8 cellular contexts compared by ENCODE assay signal in the genomic region with DNA sequence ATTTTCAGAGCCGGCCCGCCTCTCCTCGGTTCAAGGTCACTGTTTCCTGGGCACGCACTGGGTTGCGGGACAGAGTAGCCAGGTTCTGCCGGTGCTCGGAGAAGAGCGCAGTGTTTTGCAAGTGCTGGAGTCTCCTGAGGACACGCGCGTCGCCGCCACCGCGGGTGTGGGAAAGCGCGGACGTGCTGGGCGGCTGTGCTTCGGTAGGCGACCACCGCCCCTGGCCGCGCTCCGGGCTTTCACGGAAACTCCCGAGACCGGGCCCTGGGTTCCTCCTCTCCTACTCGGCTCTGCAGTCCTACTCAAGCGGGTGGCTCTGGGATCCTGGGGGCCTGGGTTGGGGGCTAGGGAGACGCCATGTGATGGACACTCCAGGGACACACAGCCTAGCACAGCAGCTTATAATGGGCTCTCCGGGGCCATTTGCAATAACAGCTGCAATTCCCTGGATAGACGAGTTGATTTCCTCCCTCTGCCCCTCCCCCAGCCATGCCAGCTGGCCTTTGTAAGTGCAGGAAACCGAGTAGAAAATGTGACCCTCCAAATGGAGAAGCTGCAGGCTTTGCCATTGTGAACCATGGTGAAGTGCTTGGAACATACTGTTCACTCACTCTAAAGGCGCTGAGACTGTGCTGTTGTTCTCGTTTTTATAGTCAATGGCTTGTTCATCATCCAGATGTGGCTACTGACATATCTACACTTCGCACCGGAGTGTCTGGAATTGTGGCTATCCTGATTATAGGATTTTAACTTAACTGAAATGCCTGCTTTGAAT. TPM values are rescaled to one million over a fixed set of nuclear protein-coding genes. Genes with fewer than 3 reads are reported as not detected.
DNase-seq lines count a peak whose midpoint lies in the region; ATAC-seq, FAIRE-seq and TF ChIP-seq lines count a peak whose summit lies in the region.

No MANE protein-coding gene starts in this region.

- H3K27me3 ChIP-seq in GM12878 (replicated peaks in 1 of 2; ENCODE audit: control insufficient read depth in 2 of 2, insufficient read depth in 2 of 2, low read length in 1 of 2) (peaks cover 12% of the 10 kb centered on the region in 2 experiments), HepG2 (ENCODE audit: control insufficient read depth in 1 of 2, insufficient read depth in 2 of 2, low read length in 2 of 2) (peaks cover 0 to 2% of the 10 kb centered on the region in 2 experiments; a peak in 2 of 5 replicates)

- peak overlapping the region; percentile 88 for H3K27ac Mint-ChIP-seq in stimulated activated naive CD8-positive, alpha-beta T cell treated with anti-CD3 and anti-CD28 coated beads, Interleukin-15, Interleukin-2, amounts not matched to agents 100 ng/mL and 50 ng/mL, for 24 hours

- in situ Hi-C loops in GM12878 (cut with MboI) (no loop called here), HepG2 (cut with HindIII; ENCODE audit: extremely low pct_ligation_motif_present, low pct_unique_long_range_greater_than_20kb) (no loop called here)

- CTCF ChIA-PET in GM12878 (lab: Yijun Ruan, JAX) = interaction anchor here (0.7 to 1.5 kb wide), 2 partner anchors 12 to 42 kb away, joined by 3 to 5 read pairs; no protein-coding TSS in a partner anchor
- CTCF ChIA-PET in HepG2 (lab: Yijun Ruan, JAX; ENCODE audit: low intra/inter-chr PET ratio, low total read pairs) = no interaction called here

- no TSS peak for BruUV-seq in GM12878 (replicated peaks; lab: Mats Ljungman, UMichigan)
- no TSS peak for BruUV-seq in HepG2 (replicated peaks; lab: Mats Ljungman, UMichigan)

- H3K9ac ChIP-seq in GM12878 (ENCODE audit: control insufficient read depth, insufficient read depth, low read length) (no peak overlapping the region), HepG2 (ENCODE audit: insufficient read depth, low read depth, low read length) (no peak overlapping the region; the same call in 1 of the 2 replicates)

- H3K4me3 Mint-ChIP-seq in stimulated activated naive CD8-positive, alpha-beta T cell treated with anti-CD3 and anti-CD28 coated beads, Interleukin-15, Interleukin-2, amounts not matched to agents 100 ng/mL and 50 ng/mL, for 24 hours = peak overlapping the region; percentile 84

- DNase-seq in DMS153 treated with DMSO at 0.1 percent for 48 hours (lab: John Stamatoyannopoulos, UW; ENCODE audit: unreplicated experiment) (peak; percentile 68), NCI-H2171 (lab: John Stamatoyannopoulos, UW) (peak; percentile 27), GM12878 (ENCODE audit: low read depth, low spot score) (no peak), HepG2 (ENCODE audit: low spot score) (no peak), SW480 (ENCODE audit: low spot score) (no peak), H54 (ENCODE audit: insufficient read length, low spot score) (no peak), HK-2 (ENCODE audit: unreplicated experiment) (no peak)

- TF ChIP-seq EP300 in GM12878 (IDR thresholded peaks at IDR 0.05; ENCODE audit: borderline replicate concordance in 1 of 2, control insufficient read depth in 1 of 2, low read depth in 2 of 2, low read length in 2 of 2) = no peak
- TF ChIP-seq EP300 in HepG2 (IDR thresholded peaks at IDR 0.05; ENCODE audit: low read depth in 2 of 2, low read length in 2 of 2) = no peak
- no peak for TF ChIP-seq EP300 in HepG2 (CRISPR knock-in tag; IDR thresholded peaks at IDR 0.05; ENCODE audit: borderline replicate concordance)

- WGBS in GM12878 (ENCODE audit: insufficient coverage, insufficient replicate concordance, low lambda C conversion rate, missing lambda C conversion rate) = 14% methylated on average over 36 of the region's 38 CpGs
- WGBS in HepG2 (ENCODE audit: low lambda C conversion rate) = 57% methylated on average over 11 of the region's 38 CpGs

- no peaks in the 10 kb centered on the region for H3K9me3 Mint-ChIP-seq in stimulated activated naive CD8-positive, alpha-beta T cell treated with anti-CD3 and anti-CD28 coated beads, Interleukin-15, Interleukin-2, amounts not matched to agents 100 ng/mL and 50 ng/mL, for 24 hours

- TF ChIP-seq POLR2A in GM12878 (IDR thresholded peaks at IDR 0.05; ENCODE audit: low read depth, low read length) (no peak), HepG2 (IDR thresholded peaks at IDR 0.05; ENCODE audit: insufficient read depth in 1 of 2, low read depth in 2 of 2, low read length in 2 of 2) (no peak), H54 (IDR thresholded peaks at IDR 0.05; ENCODE audit: low read depth, low read length) (no peak)

- H3K4me1 ChIP-seq in GM12878 (ENCODE audit: control insufficient read depth, insufficient read depth, low read length) (peaks cover 7% of the 10 kb centered on the region), HepG2 (ENCODE audit: insufficient read depth, low read length) (peaks cover 54% of the 10 kb centered on the region)

- no peaks in the 10 kb centered on the region for H3K36me3 Mint-ChIP-seq in stimulated activated naive CD8-positive, alpha-beta T cell treated with anti-CD3 and anti-CD28 coated beads, Interleukin-15, Interleukin-2, amounts not matched to agents 100 ng/mL and 50 ng/mL, for 24 hours (ENCODE audit: low read depth)

- RAD21 ChIA-PET in GM12878 (lab: Charles Lee; ENCODE audit: unreplicated experiment) = no interaction called here

- SMC1A ChIA-PET in GM12878 (lab: Charles Lee; ENCODE audit: uncharacterized antibody, unreplicated experiment) = interaction anchor here (0.7 to 1.0 kb wide), 2 partner anchors 42 to 1593 kb away, joined by 3 to 4 read pairs; no protein-coding TSS in a partner anchor

- H3K79me2 ChIP-seq in GM12878 (ENCODE audit: control insufficient read depth, insufficient read depth, low read length) = no peaks in the 10 kb centered on the region
- no peaks in the 10 kb centered on the region for H3K79me2 ChIP-seq in HepG2 (ENCODE audit: insufficient read depth, low read length)

- intact Hi-C loops in GM12878 (cut with micrococcal nuclease; ENCODE audit: unreplicated experiment) (no loop called here), HepG2 (cut with micrococcal nuclease; ENCODE audit: unreplicated experiment) (no loop called here)

- ATAC-seq in GM12878 (no peak), HepG2 (peak; percentile 7; the same call in 1 of the 3 replicates)

- H3K36me3 ChIP-seq in GM12878 (ENCODE audit: control insufficient read depth in 2 of 2, insufficient read depth in 2 of 2, low read length in 1 of 2) (no peaks in the 10 kb centered on the region), HepG2 (replicated peaks in 1 of 2; ENCODE audit: control insufficient read depth in 1 of 2, insufficient read depth in 2 of 2, low read length in 2 of 2) (no peaks in the 10 kb centered on the region)

- H3K4me3 ChIP-seq in GM12878 (peak overlapping the region; percentile 38; the same call in 1 of the 2 replicates), HepG2 (replicated peaks in 1 of 3; ENCODE audit: insufficient read depth in 1 of 3, low read depth in 2 of 3, low read length in 3 of 3) (peak overlapping the region; percentile 75 to 84 (median 82); a peak in 4 of 6 replicates)

- FAIRE-seq in GM12878 (lab: Jason Lieb, UNC) (no peak), HepG2 (lab: Jason Lieb, UNC) (no peak), H54 (lab: Jason Lieb, UNC) (no peak)

- H3K27ac ChIP-seq in GM12878 (ENCODE audit: control insufficient read depth, insufficient read depth) (no peak overlapping the region), HepG2 (ENCODE audit: extremely low read length, insufficient read depth, low read length) (peak overlapping the region; percentile 71)

- TF ChIP-seq CTCF in GM12878 (IDR thresholded peaks at IDR 0.05 in 2 of 3, conservative IDR thresholded peaks at IDR 0.05 in 1 of 3; ENCODE audit: control insufficient read depth in 2 of 3, extremely low read depth in 1 of 3, insufficient read depth in 1 of 3, low read depth in 3 of 3, low read length in 3 of 3) (no peak), HepG2 (CRISPR knock-in tag; IDR thresholded peaks at IDR 0.05) (no peak)

- H2AFZ ChIP-seq in GM12878 (ENCODE audit: control insufficient read depth, low read depth, low read length) (no peak overlapping the region), HepG2 (ENCODE audit: low read length) (no peak overlapping the region)

- H4K20me1 ChIP-seq in GM12878 (ENCODE audit: control insufficient read depth, insufficient read depth) = no peaks in the 10 kb centered on the region
- H4K20me1 ChIP-seq in HepG2 (ENCODE audit: insufficient read depth, low read length) = no peaks in the 10 kb centered on the region

- POLR2A ChIA-PET in GM12878 (lab: Charles Lee) (interaction anchor here (1.1 kb wide), 1 partner anchor 10 kb away, joined by 4 read pairs; no protein-coding TSS in a partner anchor), HepG2 (lab: Yijun Ruan, JAX) (interaction anchor here (0.6 kb wide), 1 partner anchor 37 kb away, joined by 4 read pairs; no protein-coding TSS in a partner anchor)

- H3K4me1 Mint-ChIP-seq in stimulated activated naive CD8-positive, alpha-beta T cell treated with anti-CD3 and anti-CD28 coated beads, Interleukin-15, Interleukin-2, amounts not matched to agents 100 ng/mL and 50 ng/mL, for 24 hours (ENCODE audit: low read depth) = peaks cover 32% of the 10 kb centered on the region

- no peak for TF ChIP-seq RAD21 in GM12878 (IDR thresholded peaks at IDR 0.05; ENCODE audit: insufficient read depth, low read depth, low read length)
- TF ChIP-seq RAD21 in HepG2 (CRISPR knock-in tag; IDR thresholded peaks at IDR 0.05) = no peak

- H3K9me3 ChIP-seq in GM12878 (replicated peaks; ENCODE audit: control insufficient read depth, insufficient read depth, low read length) (no peaks in the 10 kb centered on the region), HepG2 (ENCODE audit: low read length) (no peaks in the 10 kb centered on the region)

- H3K27me3 Mint-ChIP-seq in stimulated activated naive CD8-positive, alpha-beta T cell treated with anti-CD3 and anti-CD28 coated beads, Interleukin-15, Interleukin-2, amounts not matched to agents 100 ng/mL and 50 ng/mL, for 24 hours = no peaks in the 10 kb centered on the region

- H3K4me2 ChIP-seq in GM12878 (ENCODE audit: control insufficient read depth, insufficient read depth) (peak overlapping the region; percentile 97; the same call in 1 of the 2 replicates), HepG2 (ENCODE audit: low read depth, low read length) (peak overlapping the region; percentile 96)

RNA-seq across cellular contexts. Expression of a gene that starts 2.1 kb away (rescaled TPM):
- 0.94 and 1.3 TPM in 2 replicates for total RNA-seq in GM12878 (2013; cell fraction: nucleolus; rRNA removed)
- total RNA-seq in GM12878 (2014; rRNA removed) = 0.44 and 0.73 TPM in 2 replicates
- 0.28 and 0.36 TPM in 2 replicates for total RNA-seq in GM12878 (2014; rRNA removed; fragmentation: Illumina TruSeq; extraction: Trizol)
- 0.56 and 0.67 TPM in 2 replicates for total RNA-seq in GM12878 (2021)
- not detected for polyA plus RNA-seq in GM12878 (2011; ENCODE audit: low read depth)
- polyA plus RNA-seq in GM12878 (2011; rRNA removed) = 0.19 and 0.20 TPM in 2 replicates
- polyA plus RNA-seq in GM12878 (2011; cell fraction: cytosol; rRNA removed) = 0.20 and 0.21 TPM in 2 replicates
- 0.30 and 0.32 TPM in 2 replicates for polyA plus RNA-seq in GM12878 (2011; cell fraction: nucleus; rRNA removed)
- 0.62 and 0.70 TPM in 2 replicates for polyA plus RNA-seq in GM12878 (2012)
- 0.13 TPM in 1 of 2 replicates, not detected in the other for polyA plus RNA-seq in GM12878 (2014; fragmentation: Illumina TruSeq; extraction: Trizol)
- under 1 TPM; 0.07 to 0.08 TPM for polyA plus RNA-seq in GM12878 (2014; fragmentation: Nextera tagmentation; extraction: Ambion mirVana)
- polyA plus RNA-seq in GM12878 (2014; rRNA removed) = 0.19 and 0.65 TPM in 2 replicates
- polyA plus RNA-seq in GM12878 (2016; fragmentation: Nextera tagmentation; extraction: Ambion mirVana) = under 1 TPM; 0.11 to 0.32 TPM
- polyA minus RNA-seq in GM12878 (2011; rRNA and poly(A)+ RNA removed) = 0.22 and 0.31 TPM in 2 replicates
- 0.40 and 0.62 TPM in 2 replicates for polyA minus RNA-seq in GM12878 (2011; cell fraction: cytosol; rRNA and poly(A)+ RNA removed)
- polyA minus RNA-seq in GM12878 (2011; cell fraction: nucleus; rRNA and poly(A)+ RNA removed) = 0.48 and 1.1 TPM in 2 replicates
- total RNA-seq in HepG2 (2016; rRNA removed; fragmentation: Illumina TruSeq; extraction: Trizol) = 1.3 and 2.3 TPM in 2 replicates
- 0.53 and 0.71 TPM in 2 replicates for total RNA-seq in HepG2 (2016; cell fraction: cytosol; rRNA removed; fragmentation: Illumina TruSeq; extraction: Trizol; ENCODE audit: low read depth)
- total RNA-seq in HepG2 (2016; cell fraction: insoluble cytoplasmic fraction; rRNA removed; fragmentation: Illumina TruSeq; extraction: Trizol) = 1.4 and 2.4 TPM in 2 replicates
- 1.2 and 1.3 TPM in 2 replicates for total RNA-seq in HepG2 (2016; cell fraction: membrane; rRNA removed; fragmentation: Illumina TruSeq; extraction: Trizol)
- 2.1 and 2.5 TPM in 2 replicates for total RNA-seq in HepG2 (2016; cell fraction: nucleus; rRNA removed; fragmentation: Illumina TruSeq; extraction: Trizol)
- polyA plus RNA-seq in HepG2 (2011; rRNA removed) = 1.7 TPM in 2 replicates
- 1.2 and 1.6 TPM in 2 replicates for polyA plus RNA-seq in HepG2 (2011; cell fraction: cytosol; rRNA removed)
- 1.4 and 1.8 TPM in 2 replicates for polyA plus RNA-seq in HepG2 (2011; cell fraction: nucleus; rRNA removed)
- 1.6 TPM in 2 replicates for polyA plus RNA-seq in HepG2 (2012)
- 0.20 and 0.28 TPM in 2 replicates for polyA plus RNA-seq in HepG2 (2016; cell fraction: cytosol; fragmentation: Illumina TruSeq; extraction: Trizol; ENCODE audit: low read depth)
- polyA plus RNA-seq in HepG2 (2016; cell fraction: insoluble cytoplasmic fraction; fragmentation: Illumina TruSeq; extraction: Trizol; ENCODE audit: low read depth) = 1.5 and 2.1 TPM in 2 replicates
- polyA plus RNA-seq in HepG2 (2016; cell fraction: membrane; fragmentation: Illumina TruSeq; extraction: Trizol; ENCODE audit: low read depth) = 0.54 and 0.77 TPM in 2 replicates
- polyA plus RNA-seq in HepG2 (2016; cell fraction: nucleus; fragmentation: Illumina TruSeq; extraction: Trizol; ENCODE audit: insufficient read depth, low read depth) = 0.97 and 2.2 TPM in 2 replicates
- polyA minus RNA-seq in HepG2 (2011; rRNA and poly(A)+ RNA removed; ENCODE audit: low replicate concordance) = 1.8 and 4.0 TPM in 2 replicates
- 2.5 and 2.7 TPM in 2 replicates for polyA minus RNA-seq in HepG2 (2011; cell fraction: cytosol; rRNA and poly(A)+ RNA removed)
- polyA minus RNA-seq in HepG2 (2011; cell fraction: nucleus; rRNA and poly(A)+ RNA removed) = 4.5 and 7.1 TPM in 2 replicates

RNA-seq across cellular contexts. Expression of a gene that starts 13.3 kb away (rescaled TPM):
- 5.0 TPM in 2 replicates for total RNA-seq in GM12878 (2013; cell fraction: nucleolus; rRNA removed)
- 5.0 and 5.9 TPM in 2 replicates for total RNA-seq in GM12878 (2014; rRNA removed)
- total RNA-seq in GM12878 (2014; rRNA removed; fragmentation: Illumina TruSeq; extraction: Trizol) = 3.5 and 4.1 TPM in 2 replicates
- total RNA-seq in GM12878 (2021) = 5.2 and 5.6 TPM in 2 replicates
- 1.2 TPM for polyA plus RNA-seq in GM12878 (2011; ENCODE audit: low read depth)
- polyA plus RNA-seq in GM12878 (2011; rRNA removed) = 3.9 and 4.4 TPM in 2 replicates
- 4.3 and 4.4 TPM in 2 replicates for polyA plus RNA-seq in GM12878 (2011; cell fraction: cytosol; rRNA removed)
- polyA plus RNA-seq in GM12878 (2011; cell fraction: nucleus; rRNA removed) = 2.6 and 4.1 TPM in 2 replicates
- polyA plus RNA-seq in GM12878 (2012) = 2.5 TPM in 2 replicates
- 2.9 and 3.8 TPM in 2 replicates for polyA plus RNA-seq in GM12878 (2014; fragmentation: Illumina TruSeq; extraction: Trizol)
- 1 to 10 TPM in 1 of 2 experiments, under 1 TPM in 1; 0.69 to 1.8 TPM for polyA plus RNA-seq in GM12878 (2014; fragmentation: Nextera tagmentation; extraction: Ambion mirVana)
- 4.4 and 5.0 TPM in 2 replicates for polyA plus RNA-seq in GM12878 (2014; rRNA removed)
- polyA plus RNA-seq in GM12878 (2016; fragmentation: Nextera tagmentation; extraction: Ambion mirVana) = 1 to 10 TPM; 1.3 to 2.2 TPM
- polyA minus RNA-seq in GM12878 (2011; rRNA and poly(A)+ RNA removed) = 1.8 and 2.6 TPM in 2 replicates
- 2.0 TPM in 2 replicates for polyA minus RNA-seq in GM12878 (2011; cell fraction: cytosol; rRNA and poly(A)+ RNA removed)
- polyA minus RNA-seq in GM12878 (2011; cell fraction: nucleus; rRNA and poly(A)+ RNA removed) = 1.7 and 3.3 TPM in 2 replicates
- total RNA-seq in HepG2 (2016; rRNA removed; fragmentation: Illumina TruSeq; extraction: Trizol) = 10.1 and 14.1 TPM in 2 replicates
- total RNA-seq in HepG2 (2016; cell fraction: cytosol; rRNA removed; fragmentation: Illumina TruSeq; extraction: Trizol; ENCODE audit: low read depth) = 2.9 and 3.3 TPM in 2 replicates
- total RNA-seq in HepG2 (2016; cell fraction: insoluble cytoplasmic fraction; rRNA removed; fragmentation: Illumina TruSeq; extraction: Trizol) = 9.8 and 14.0 TPM in 2 replicates
- total RNA-seq in HepG2 (2016; cell fraction: membrane; rRNA removed; fragmentation: Illumina TruSeq; extraction: Trizol) = 10.0 and 10.9 TPM in 2 replicates
- total RNA-seq in HepG2 (2016; cell fraction: nucleus; rRNA removed; fragmentation: Illumina TruSeq; extraction: Trizol) = 8.0 and 9.6 TPM in 2 replicates
- 6.3 and 7.2 TPM in 2 replicates for polyA plus RNA-seq in HepG2 (2011; rRNA removed)
- 6.8 and 7.1 TPM in 2 replicates for polyA plus RNA-seq in HepG2 (2011; cell fraction: cytosol; rRNA removed)
- 4.3 and 4.5 TPM in 2 replicates for polyA plus RNA-seq in HepG2 (2011; cell fraction: nucleus; rRNA removed)
- polyA plus RNA-seq in HepG2 (2012) = 7.3 TPM in 2 replicates
- polyA plus RNA-seq in HepG2 (2016; cell fraction: cytosol; fragmentation: Illumina TruSeq; extraction: Trizol; ENCODE audit: low read depth) = 2.3 and 2.6 TPM in 2 replicates
- 10.6 and 11.0 TPM in 2 replicates for polyA plus RNA-seq in HepG2 (2016; cell fraction: insoluble cytoplasmic fraction; fragmentation: Illumina TruSeq; extraction: Trizol; ENCODE audit: low read depth)
- polyA plus RNA-seq in HepG2 (2016; cell fraction: membrane; fragmentation: Illumina TruSeq; extraction: Trizol; ENCODE audit: low read depth) = 5.8 TPM in 2 replicates
- 6.0 and 9.1 TPM in 2 replicates for polyA plus RNA-seq in HepG2 (2016; cell fraction: nucleus; fragmentation: Illumina TruSeq; extraction: Trizol; ENCODE audit: insufficient read depth, low read depth)
- polyA minus RNA-seq in HepG2 (2011; rRNA and poly(A)+ RNA removed; ENCODE audit: low replicate concordance) = 7.4 and 20.0 TPM in 2 replicates
- polyA minus RNA-seq in HepG2 (2011; cell fraction: cytosol; rRNA and poly(A)+ RNA removed) = 5.0 and 6.0 TPM in 2 replicates
- 6.0 and 11.5 TPM in 2 replicates for polyA minus RNA-seq in HepG2 (2011; cell fraction: nucleus; rRNA and poly(A)+ RNA removed)

RNA-seq across cellular contexts. Expression of a gene that starts 28.8 kb away (rescaled TPM):
- 27.1 and 29.8 TPM in 2 replicates for total RNA-seq in GM12878 (2013; cell fraction: nucleolus; rRNA removed)
- total RNA-seq in GM12878 (2014; rRNA removed) (19.6 and 23.9 TPM in 2 replicates), GM12878 (2014; rRNA removed; fragmentation: Illumina TruSeq; extraction: Trizol) (29.0 and 29.8 TPM in 2 replicates), GM12878 (2021) (30.8 and 32.2 TPM in 2 replicates), HepG2 (2016; rRNA removed; fragmentation: Illumina TruSeq; extraction: Trizol) (10.0 and 15.6 TPM in 2 replicates)
- 13.1 TPM for polyA plus RNA-seq in GM12878 (2011; ENCODE audit: low read depth)
- polyA plus RNA-seq in GM12878 (2011; rRNA removed) (40.7 and 53.1 TPM in 2 replicates), GM12878 (2014; fragmentation: Illumina TruSeq; extraction: Trizol) (31.7 and 39.4 TPM in 2 replicates), GM12878 (2014; fragmentation: Nextera tagmentation; extraction: Ambion mirVana) (10 to 100 TPM; 13.3 to 16.1 TPM), GM12878 (2014; rRNA removed) (18.3 and 21.8 TPM in 2 replicates), GM12878 (2016; fragmentation: Nextera tagmentation; extraction: Ambion mirVana) (10 to 100 TPM; 22.3 to 22.9 TPM), HepG2 (2011; rRNA removed) (4.3 and 7.6 TPM in 2 replicates)
- polyA plus RNA-seq in GM12878 (2011; cell fraction: cytosol; rRNA removed) = 17.5 and 23.3 TPM in 2 replicates
- 23.6 and 24.4 TPM in 2 replicates for polyA plus RNA-seq in GM12878 (2011; cell fraction: nucleus; rRNA removed)
- polyA plus RNA-seq in GM12878 (2012) = 17.2 and 19.6 TPM in 2 replicates
- 26.5 and 29.2 TPM in 2 replicates for polyA minus RNA-seq in GM12878 (2011; rRNA and poly(A)+ RNA removed)
- 9.6 and 11.1 TPM in 2 replicates for polyA minus RNA-seq in GM12878 (2011; cell fraction: cytosol; rRNA and poly(A)+ RNA removed)
- 9.1 and 9.9 TPM in 2 replicates for polyA minus RNA-seq in GM12878 (2011; cell fraction: nucleus; rRNA and poly(A)+ RNA removed)
- total RNA-seq in HepG2 (2016; cell fraction: cytosol; rRNA removed; fragmentation: Illumina TruSeq; extraction: Trizol; ENCODE audit: low read depth) = 2.8 and 5.8 TPM in 2 replicates
- 9.8 and 13.9 TPM in 2 replicates for total RNA-seq in HepG2 (2016; cell fraction: insoluble cytoplasmic fraction; rRNA removed; fragmentation: Illumina TruSeq; extraction: Trizol)
- total RNA-seq in HepG2 (2016; cell fraction: membrane; rRNA removed; fragmentation: Illumina TruSeq; extraction: Trizol) = 3.2 and 4.3 TPM in 2 replicates
- 7.9 and 8.8 TPM in 2 replicates for total RNA-seq in HepG2 (2016; cell fraction: nucleus; rRNA removed; fragmentation: Illumina TruSeq; extraction: Trizol)
- 4.0 and 4.3 TPM in 2 replicates for polyA plus RNA-seq in HepG2 (2011; cell fraction: cytosol; rRNA removed)
- polyA plus RNA-seq in HepG2 (2011; cell fraction: nucleus; rRNA removed) = 5.0 and 5.6 TPM in 2 replicates
- 3.6 and 5.3 TPM in 2 replicates for polyA plus RNA-seq in HepG2 (2012)
- 0.28 and 0.32 TPM in 2 replicates for polyA plus RNA-seq in HepG2 (2016; cell fraction: cytosol; fragmentation: Illumina TruSeq; extraction: Trizol; ENCODE audit: low read depth)
- 9.9 and 10.1 TPM in 2 replicates for polyA plus RNA-seq in HepG2 (2016; cell fraction: insoluble cytoplasmic fraction; fragmentation: Illumina TruSeq; extraction: Trizol; ENCODE audit: low read depth)
- polyA plus RNA-seq in HepG2 (2016; cell fraction: membrane; fragmentation: Illumina TruSeq; extraction: Trizol; ENCODE audit: low read depth) = 0.65 and 0.99 TPM in 2 replicates
- 9.3 and 11.2 TPM in 2 replicates for polyA plus RNA-seq in HepG2 (2016; cell fraction: nucleus; fragmentation: Illumina TruSeq; extraction: Trizol; ENCODE audit: insufficient read depth, low read depth)
- 4.6 and 10.2 TPM in 2 replicates for polyA minus RNA-seq in HepG2 (2011; rRNA and poly(A)+ RNA removed; ENCODE audit: low replicate concordance)
- polyA minus RNA-seq in HepG2 (2011; cell fraction: cytosol; rRNA and poly(A)+ RNA removed) = 4.4 and 6.0 TPM in 2 replicates
- 6.2 and 6.3 TPM in 2 replicates for polyA minus RNA-seq in HepG2 (2011; cell fraction: nucleus; rRNA and poly(A)+ RNA removed)

Comparison
In these comparisons a context has a peak if more than half of its experiments do, and no peak if none do; other contexts are left out.
1. DNase-seq: peak in DMS153 treated with DMSO at 0.1 percent for 48 hours (single experiment) and NCI-H2171 (single experiment); none in GM12878 (single experiment), HepG2 (single experiment), SW480 (single experiment), H54 (single experiment) and HK-2 (single experiment).